In genomic region chr5:131164161-131164930, GRCh38 we compare ENCODE assay signal across 1 cellular context.
A peak's percentile ranks its signal among the peaks of the same experiment; 100 is the strongest.
TF ChIP-seq lines count a peak whose summit lies in the region.

No MANE protein-coding gene starts in this region.

TF ChIP-seq in HepG2, 621 proteins besides CTCF, POLR2A, EP300 and RAD21 (continued from another document):
- 0 out of 2 replicates have a peak, but pooled peaks have one; percentile 21 for TF ChIP-seq ZNF691 (CRISPR knock-in tag; IDR thresholded peaks at IDR 0.05; ENCODE audit: borderline replicate concordance, low read depth)
- no peak for TF ChIP-seq STAT5B (CRISPR knock-in tag; IDR thresholded peaks at IDR 0.05)
- TF ChIP-seq RNF2 (conservative IDR thresholded peaks at IDR 0.05; ENCODE audit: low read depth) = 0 out of 2 replicates have a peak, but pooled peaks have one; percentile 59
- 0 out of 2 replicates have a peak, but pooled peaks have one; percentile 31 for TF ChIP-seq AKNA (CRISPR knock-in tag; IDR thresholded peaks at IDR 0.05; ENCODE audit: borderline replicate concordance)
- TF ChIP-seq AHDC1 (CRISPR knock-in tag; IDR thresholded peaks at IDR 0.05; ENCODE audit: borderline replicate concordance) = peak; percentile 53; the same call in 1 of the 2 replicates
